Comparison of ENCODE assay signal across 9 cellular contexts in the genomic region with DNA sequence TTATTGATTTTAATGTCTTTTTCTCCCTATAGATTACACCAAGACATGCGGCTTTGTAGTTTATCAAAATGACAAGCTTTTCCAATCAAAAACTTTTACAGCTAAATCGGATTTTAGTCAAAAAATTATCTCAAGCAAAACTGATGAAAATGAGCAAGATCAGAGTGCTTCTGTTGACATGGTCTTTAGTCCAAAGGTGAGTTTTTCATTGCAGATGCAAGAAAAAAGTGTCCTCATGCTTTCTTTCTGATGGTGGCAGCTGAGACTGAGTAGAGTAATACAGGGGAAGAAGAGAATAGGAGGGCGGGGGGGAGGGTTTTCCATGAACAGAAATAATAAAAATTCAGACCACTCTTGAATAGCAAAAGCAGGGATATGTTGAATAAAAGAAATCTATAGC. TPM values are rescaled to one million over a fixed set of nuclear protein-coding genes. Genes with fewer than 3 reads are reported as not detected.
"Had no signal": no experiment of that assay in that cellular context is flagged by ENCODE, and none has a peak within 500 bp of the region (broad histone marks: within the 10 kb centered on the region; RNA-seq: fewer than 3 reads in every experiment).

No MANE protein-coding gene starts in this region.

- FAIRE-seq: G401.6, GM12878, GM12891, GM12892, GM18507, GM19239 had no signal

- ATAC-seq: GM12878 had no signal

- DNase-seq: GDM1, GF-D8 had no signal

- H3K4me3 ChIP-seq: GM12878 had no signal

RNA-seq across cellular contexts. Expression of a gene that starts 36.5 kb away (rescaled TPM):
- total RNA-seq: G401 had no signal
